Comparison of ENCODE assay signal across 8 cellular contexts in the genomic region with DNA sequence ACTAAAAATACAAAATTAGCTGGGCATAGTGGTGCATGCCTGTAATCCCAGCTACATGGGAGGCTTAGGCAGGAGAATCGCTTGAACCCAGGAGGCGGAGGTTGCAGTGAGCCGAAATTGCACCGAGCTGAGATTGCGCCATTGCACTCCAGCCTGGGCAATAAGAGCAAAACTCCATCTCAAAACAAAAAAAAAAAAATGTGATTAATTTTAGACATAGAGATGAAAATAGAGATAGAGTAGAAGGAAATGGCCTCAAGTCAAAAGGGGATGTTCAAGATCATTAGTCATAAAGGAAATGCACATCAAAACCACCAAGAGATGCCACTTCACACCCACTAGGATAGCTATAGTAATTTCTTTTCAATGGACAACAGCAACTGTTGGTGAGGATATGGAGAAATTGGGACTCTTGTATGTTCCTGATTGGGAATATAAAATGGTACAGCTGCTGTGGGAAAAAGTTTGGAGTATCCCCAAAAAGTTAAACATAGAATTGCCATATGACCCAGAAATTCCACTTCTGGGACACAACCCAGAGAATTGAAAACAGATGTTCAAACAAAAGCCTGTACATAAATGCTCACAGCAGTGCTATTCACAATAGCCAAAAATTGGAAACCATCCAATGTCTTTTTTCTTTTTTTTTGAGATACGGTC. TPM values are rescaled to one million over a fixed set of nuclear protein-coding genes. Genes with fewer than 3 reads are reported as not detected.
DNase-seq lines count a peak whose midpoint lies in the region; ATAC-seq, FAIRE-seq and TF ChIP-seq lines count a peak whose summit lies in the region.

No MANE protein-coding gene starts in this region.

- H3K27me3 Mint-ChIP-seq in activated T-cell treated with anti-CD3 and anti-CD28 coated beads, Interleukin-2, amount 50 U/mL, for 4 hours (ENCODE audit: low read depth) = no peaks in the 10 kb centered on the region

- 0 out of 2 replicates have a peak, but pooled peaks cover 6% of the 10 kb centered on the region for H3K36me3 ChIP-seq in PC-9 (ENCODE audit: low read depth)

- no peaks in the 10 kb centered on the region for H3K9me3 Mint-ChIP-seq in activated T-cell treated with anti-CD3 and anti-CD28 coated beads, Interleukin-2, amount 50 U/mL, for 4 hours

- no peak for FAIRE-seq in RCC 7860 (lab: Jason Lieb, UNC)

- no peaks in the 10 kb centered on the region for H3K9me3 ChIP-seq in PC-9 (ENCODE audit: insufficient read depth, low read depth)

- peaks cover 22% of the 10 kb centered on the region; the same call in 1 of the 2 replicates for H3F3A ChIP-seq in PC-9 (ENCODE audit: insufficient read depth, low read depth)

- BruUV-seq in PC-9 (replicated peaks; lab: Mats Ljungman, UMichigan) = no TSS peak

- peak overlapping the region; percentile 39; the same call in 1 of the 2 replicates for H3K4me2 ChIP-seq in PC-9

- H4K20me1 ChIP-seq in PC-9 (ENCODE audit: insufficient read depth) = no peaks in the 10 kb centered on the region

- no peak overlapping the region for H2AFZ ChIP-seq in PC-9

- CTCF ChIA-PET in PC-9 (lab: Charles Lee) = interaction anchor here (0.7 to 0.8 kb wide), 2 partner anchors 55 to 215 kb away, joined by 6 read pairs; a partner anchor contains a TSS

- DNase-seq in activated T-cell treated with anti-CD3 and anti-CD28 coated beads, Interleukin-2, amount 50 U/mL, for 4 hours = no peak
- no peak for DNase-seq in activated T-cell treated with anti-CD3 and anti-CD28 coated beads for 4 hours
- DNase-seq in PC-9 = peak; percentile 21 to 75
- DNase-seq in foreskin keratinocyte = peak; percentile 63 to 82
- DNase-seq in superior temporal gyrus (ENCODE audit: extremely low spot score) = peak; percentile 92
- no peak for DNase-seq in GM13977 (ENCODE audit: low spot score)
- no peak for DNase-seq in OCI-M2 (lab: John Stamatoyannopoulos, UW; ENCODE audit: unreplicated experiment)
- no peak for DNase-seq in RCC 7860 (ENCODE audit: low spot score)

- peaks cover 13% of the 10 kb centered on the region; the same call in 1 of the 2 replicates for H3K79me2 ChIP-seq in PC-9 (ENCODE audit: low read depth)

- H3K4me1 ChIP-seq in PC-9 (replicated peaks; ENCODE audit: insufficient read depth) = peaks cover 23% of the 10 kb centered on the region
- peaks cover 14% of the 10 kb centered on the region for H3K4me1 ChIP-seq in foreskin keratinocyte

- H3K27ac ChIP-seq in PC-9 (peak overlapping the region; percentile 21), foreskin keratinocyte (no peak overlapping the region)

- no peaks in the 10 kb centered on the region for H3K9me2 ChIP-seq in PC-9 (ENCODE audit: insufficient read depth)

- peaks cover 29% of the 10 kb centered on the region for H3K4me1 Mint-ChIP-seq in activated T-cell treated with anti-CD3 and anti-CD28 coated beads, Interleukin-2, amount 50 U/mL, for 4 hours (ENCODE audit: low read depth)

- H3K4me3 Mint-ChIP-seq in activated T-cell treated with anti-CD3 and anti-CD28 coated beads, Interleukin-2, amount 50 U/mL, for 4 hours = no peak overlapping the region

- ATAC-seq in activated T-cell treated with anti-CD3 and anti-CD28 coated beads, Interleukin-2, amount 50 U/mL, for 4 hours = peak; percentile 69 to 89
- ATAC-seq in foreskin keratinocyte = peak; percentile 83

- no peaks in the 10 kb centered on the region for H3K27me3 ChIP-seq in PC-9 (ENCODE audit: insufficient read depth, low read depth)
- H3K27me3 ChIP-seq in foreskin keratinocyte = no peaks in the 10 kb centered on the region

- no peak overlapping the region for H3K4me3 ChIP-seq in PC-9

- TF ChIP-seq CTCF in PC-9 (conservative IDR thresholded peaks at IDR 0.05) (no peak), foreskin keratinocyte (conservative IDR thresholded peaks at IDR 0.05) (no peak), GM13977 (IDR thresholded peaks at IDR 0.05; ENCODE audit: extremely low read depth, insufficient read depth, missing control alignments) (no peak)

- intact Hi-C loops in PC-9 (cut with micrococcal nuclease; ENCODE audit: unreplicated experiment) = loop anchor here (2.0 kb wide), 1 partner anchor 23 kb away; no protein-coding TSS in a partner anchor

- in situ Hi-C loops in GM13977 (cut with MboI; ENCODE audit: low pct_unique_long_range_greater_than_20kb, low sequenced_read_pairs, unreplicated experiment) = no loop called here

- POLR2A ChIA-PET in PC-9 (lab: Charles Lee; ENCODE audit: unreplicated experiment) = interaction anchor here (0.6 to 0.7 kb wide), 3 partner anchors 16 to 677 kb away, joined by 3 to 5 read pairs (median 3); a partner anchor contains a TSS

- peaks cover 20% of the 10 kb centered on the region for H3K36me3 Mint-ChIP-seq in activated T-cell treated with anti-CD3 and anti-CD28 coated beads, Interleukin-2, amount 50 U/mL, for 4 hours (ENCODE audit: insufficient read depth)

RNA-seq across cellular contexts. Expression of a gene that starts 55.4 kb away (rescaled TPM):
- total RNA-seq in activated T-cell treated with anti-CD3 and anti-CD28 coated beads, Interleukin-2, amount 50 U/mL, for 4 hours = 10 to 100 TPM; 48.9 to 72.6 (median 64.1) TPM
- 86.8 and 148 TPM in 2 replicates for total RNA-seq in PC-9 (2021)
- total RNA-seq in foreskin keratinocyte = 32.7 and 41.4 TPM in 2 replicates
- polyA plus RNA-seq in foreskin keratinocyte = 4.9 and 6.5 TPM in 2 replicates

Comparison
In these comparisons a context has a peak if more than half of its experiments do, and no peak if none do; other contexts are left out.
1. DNase-seq: peak in PC-9 (2 of 2), foreskin keratinocyte (2 of 2) and superior temporal gyrus (single experiment); none in activated T-cell treated with anti-CD3 and anti-CD28 coated beads, Interleukin-2, amount 50 U/mL, for 4 hours (single experiment), activated T-cell treated with anti-CD3 and anti-CD28 coated beads for 4 hours (single experiment), GM13977 (single experiment), OCI-M2 (single experiment) and RCC 7860 (single experiment).